Comparison of ENCODE assay signal across 20 cellular contexts in the genomic region with DNA sequence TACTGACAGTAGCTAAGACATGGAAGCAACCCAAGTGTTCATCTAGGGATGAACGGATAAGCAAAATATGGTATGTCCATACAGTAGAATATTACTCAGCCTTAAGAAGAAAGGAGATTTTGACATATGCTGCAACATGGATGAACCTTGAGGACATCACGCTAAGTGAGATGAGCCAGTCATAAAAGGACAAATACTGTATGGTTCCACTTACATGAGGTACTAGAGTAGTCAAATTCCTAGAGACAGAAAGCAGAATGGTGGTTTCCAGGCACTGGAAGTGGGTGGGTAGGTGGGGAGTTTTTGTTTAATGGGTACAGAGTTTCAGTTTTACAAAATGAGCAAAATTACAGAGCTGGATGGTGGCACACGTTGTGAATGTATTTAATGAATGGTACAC. TPM values are rescaled to one million over a fixed set of nuclear protein-coding genes. Genes with fewer than 3 reads are reported as not detected.
DNase-seq lines count a peak whose midpoint lies in the region; ATAC-seq, FAIRE-seq and TF ChIP-seq lines count a peak whose summit lies in the region.
"Had no signal": no experiment of that assay in that cellular context is flagged by ENCODE, and none has a peak within 500 bp of the region (broad histone marks: within the 10 kb centered on the region; RNA-seq: fewer than 3 reads in every experiment).

No MANE protein-coding gene starts in this region.

- H3K27ac ChIP-seq in osteoblast (ENCODE audit: low read depth, low read length) (no peak overlapping the region), HepG2 (ENCODE audit: extremely low read length, insufficient read depth, low read length) (no peak overlapping the region)
- H3K27ac ChIP-seq: 22Rv1, A549, BLaER1, HL-60 had no signal

- H3K36me3 Mint-ChIP-seq in activated CD4-positive, alpha-beta T cell treated with anti-CD3 and anti-CD28 coated beads for 36 hours (ENCODE audit: low read depth), result no peaks in the 10 kb centered on the region
- H3K36me3 Mint-ChIP-seq in activated CD4-positive, alpha-beta T cell treated with anti-CD3 and anti-CD28 coated beads, Interleukin-2, amount 10 ng/mL, durations not matched to agents 24 days and 14 days (ENCODE audit: low read depth), result no peaks in the 10 kb centered on the region
- H3K36me3 Mint-ChIP-seq in activated T-cell treated with anti-CD3 and anti-CD28 coated beads, Interleukin-2, amount 50 U/mL, for 72 hours (ENCODE audit: insufficient read depth in 2 of 2), result no peaks in the 10 kb centered on the region
- no peaks in the 10 kb centered on the region for H3K36me3 Mint-ChIP-seq in activated T-helper 17 cell treated with anti-CD3 and anti-CD28 coated beads, Interleukin-2, amount 50 U/mL, for 72 hours (ENCODE audit: low read depth)
- H3K36me3 Mint-ChIP-seq: CD14-positive monocyte; CD4-positive, alpha-beta memory T cell had no signal

- POLR2A ChIA-PET in activated CD4-positive, alpha-beta T cell treated with anti-CD3 and anti-CD28 coated beads for 36 hours (lab: Charles Lee), result no interaction called here
- POLR2A ChIA-PET in HepG2 (lab: Yijun Ruan, JAX), result no interaction called here

- BruUV-seq in HepG2 (replicated peaks; lab: Mats Ljungman, UMichigan), result no TSS peak

- peaks cover 16% of the 10 kb centered on the region for H3K27me3 Mint-ChIP-seq in activated CD4-positive, alpha-beta T cell treated with anti-CD3 and anti-CD28 coated beads for 36 hours
- H3K27me3 Mint-ChIP-seq in activated CD4-positive, alpha-beta T cell treated with anti-CD3 and anti-CD28 coated beads, Interleukin-2, amount 10 ng/mL, durations not matched to agents 24 days and 14 days, result peaks cover 9% of the 10 kb centered on the region
- H3K27me3 Mint-ChIP-seq in activated T-cell treated with anti-CD3 and anti-CD28 coated beads, Interleukin-2, amount 50 U/mL, for 72 hours (ENCODE audit: low read depth), result peaks cover 43% of the 10 kb centered on the region
- peaks cover 25% of the 10 kb centered on the region for H3K27me3 Mint-ChIP-seq in activated T-helper 17 cell treated with anti-CD3 and anti-CD28 coated beads, Interleukin-2, amount 50 U/mL, for 72 hours

- in situ Hi-C loops in HepG2 (cut with HindIII; ENCODE audit: extremely low pct_ligation_motif_present, low pct_unique_long_range_greater_than_20kb), result no loop called here

- H3K4me3 ChIP-seq in osteoblast (ENCODE audit: insufficient read depth, low read length), result no peak overlapping the region
- H3K4me3 ChIP-seq in HepG2 (replicated peaks in 1 of 3; ENCODE audit: insufficient read depth in 1 of 3, low read depth in 2 of 3, low read length in 3 of 3), result no peak overlapping the region
- H3K4me3 ChIP-seq: A549, BLaER1, GM23338 had no signal

- no peak overlapping the region for H3K9ac ChIP-seq in HepG2 (ENCODE audit: insufficient read depth, low read depth, low read length)
- H3K9ac ChIP-seq: BLaER1 had no signal

- no peak for TF ChIP-seq RAD21 in HepG2 (CRISPR knock-in tag; IDR thresholded peaks at IDR 0.05)

- no peaks in the 10 kb centered on the region for H3K36me3 ChIP-seq in osteoblast (ENCODE audit: insufficient read depth, low read length)
- H3K36me3 ChIP-seq in HepG2 (replicated peaks in 1 of 2; ENCODE audit: control insufficient read depth in 1 of 2, insufficient read depth in 2 of 2, low read length in 2 of 2), result no peaks in the 10 kb centered on the region
- H3K36me3 ChIP-seq: BLaER1 had no signal

- H3K27me3 ChIP-seq in osteoblast (ENCODE audit: insufficient read depth, low read length), result peaks cover 12% of the 10 kb centered on the region
- peaks cover 2 to 20% of the 10 kb centered on the region in 2 experiments; a peak in 4 of 5 replicates for H3K27me3 ChIP-seq in HepG2 (ENCODE audit: control insufficient read depth in 1 of 2, insufficient read depth in 2 of 2, low read length in 2 of 2)
- H3K27me3 ChIP-seq: BLaER1 had no signal

- TF ChIP-seq CTCF in osteoblast (IDR thresholded peaks at IDR 0.05; ENCODE audit: extremely low read depth, low read depth, low read length) (no peak), HepG2 (CRISPR knock-in tag; IDR thresholded peaks at IDR 0.05) (no peak)

- no peak overlapping the region for H3K27ac Mint-ChIP-seq in activated CD4-positive, alpha-beta T cell treated with anti-CD3 and anti-CD28 coated beads for 36 hours
- H3K27ac Mint-ChIP-seq in activated CD4-positive, alpha-beta T cell treated with anti-CD3 and anti-CD28 coated beads, Interleukin-2, amount 10 ng/mL, durations not matched to agents 24 days and 14 days, result no peak overlapping the region
- no peak overlapping the region for H3K27ac Mint-ChIP-seq in activated T-cell treated with anti-CD3 and anti-CD28 coated beads, Interleukin-2, amount 50 U/mL, for 72 hours
- no peak overlapping the region for H3K27ac Mint-ChIP-seq in activated T-helper 17 cell treated with anti-CD3 and anti-CD28 coated beads, Interleukin-2, amount 50 U/mL, for 72 hours
- H3K27ac Mint-ChIP-seq: CD14-positive monocyte; CD4-positive, alpha-beta memory T cell; GM23338 had no signal

- intact Hi-C loops in activated CD4-positive, alpha-beta T cell treated with anti-CD3 and anti-CD28 coated beads for 36 hours (cut with DNase I, micrococcal nuclease), result no loop called here
- intact Hi-C loops in activated CD4-positive, alpha-beta T cell treated with anti-CD3 and anti-CD28 coated beads, Interleukin-2, amount 10 ng/mL, durations not matched to agents 24 days and 14 days (cut with micrococcal nuclease), result no loop called here
- intact Hi-C loops in HepG2 (cut with micrococcal nuclease; ENCODE audit: unreplicated experiment), result no loop called here

- H3K4me1 ChIP-seq in osteoblast (ENCODE audit: insufficient read depth, low read length) (no peaks in the 10 kb centered on the region), HepG2 (ENCODE audit: insufficient read depth, low read length) (no peaks in the 10 kb centered on the region)
- H3K4me1 ChIP-seq: A549, BLaER1 had no signal

- ATAC-seq in activated CD4-positive, alpha-beta T cell treated with anti-CD3 and anti-CD28 coated beads for 36 hours, result peak; percentile 51
- peak; percentile 53 to 76 for ATAC-seq in activated T-cell treated with anti-CD3 and anti-CD28 coated beads, Interleukin-2, amount 50 U/mL, for 72 hours (replicated peaks in 1 of 2)
- ATAC-seq in activated T-helper 17 cell treated with anti-CD3 and anti-CD28 coated beads, Interleukin-2, amount 50 U/mL, for 72 hours (replicated peaks), result peak; percentile 69
- ATAC-seq in HepG2, result no peak

- no peak overlapping the region for H3K4me3 Mint-ChIP-seq in activated CD4-positive, alpha-beta T cell treated with anti-CD3 and anti-CD28 coated beads for 36 hours
- H3K4me3 Mint-ChIP-seq in activated CD4-positive, alpha-beta T cell treated with anti-CD3 and anti-CD28 coated beads, Interleukin-2, amount 10 ng/mL, durations not matched to agents 24 days and 14 days, result no peak overlapping the region
- no peak overlapping the region for H3K4me3 Mint-ChIP-seq in activated T-cell treated with anti-CD3 and anti-CD28 coated beads, Interleukin-2, amount 50 U/mL, for 72 hours
- H3K4me3 Mint-ChIP-seq in activated T-helper 17 cell treated with anti-CD3 and anti-CD28 coated beads, Interleukin-2, amount 50 U/mL, for 72 hours, result no peak overlapping the region
- H3K4me3 Mint-ChIP-seq: CD14-positive monocyte; CD4-positive, alpha-beta memory T cell; GM23338 had no signal

- H3K9me3 Mint-ChIP-seq in activated CD4-positive, alpha-beta T cell treated with anti-CD3 and anti-CD28 coated beads for 36 hours (ENCODE audit: low read depth), result no peaks in the 10 kb centered on the region
- H3K9me3 Mint-ChIP-seq in activated CD4-positive, alpha-beta T cell treated with anti-CD3 and anti-CD28 coated beads, Interleukin-2, amount 10 ng/mL, durations not matched to agents 24 days and 14 days, result no peaks in the 10 kb centered on the region
- H3K9me3 Mint-ChIP-seq in activated T-cell treated with anti-CD3 and anti-CD28 coated beads, Interleukin-2, amount 50 U/mL, for 72 hours, result no peaks in the 10 kb centered on the region
- no peaks in the 10 kb centered on the region for H3K9me3 Mint-ChIP-seq in activated T-helper 17 cell treated with anti-CD3 and anti-CD28 coated beads, Interleukin-2, amount 50 U/mL, for 72 hours
- H3K9me3 Mint-ChIP-seq: CD4-positive, alpha-beta memory T cell; GM23338 had no signal

- TF ChIP-seq POLR2A in HepG2 (IDR thresholded peaks at IDR 0.05; ENCODE audit: insufficient read depth in 1 of 2, low read depth in 2 of 2, low read length in 2 of 2), result no peak

- H4K20me1 ChIP-seq in osteoblast (ENCODE audit: insufficient read depth, low read length) (no peaks in the 10 kb centered on the region), HepG2 (ENCODE audit: insufficient read depth, low read length) (no peaks in the 10 kb centered on the region)
- H4K20me1 ChIP-seq: BLaER1 had no signal

- peaks cover 2% of the 10 kb centered on the region for H3K4me1 Mint-ChIP-seq in activated CD4-positive, alpha-beta T cell treated with anti-CD3 and anti-CD28 coated beads for 36 hours
- peaks cover 3% of the 10 kb centered on the region for H3K4me1 Mint-ChIP-seq in activated CD4-positive, alpha-beta T cell treated with anti-CD3 and anti-CD28 coated beads, Interleukin-2, amount 10 ng/mL, durations not matched to agents 24 days and 14 days
- peaks cover 25% of the 10 kb centered on the region for H3K4me1 Mint-ChIP-seq in activated T-cell treated with anti-CD3 and anti-CD28 coated beads, Interleukin-2, amount 50 U/mL, for 72 hours (ENCODE audit: low read depth)
- peaks cover 6% of the 10 kb centered on the region for H3K4me1 Mint-ChIP-seq in activated T-helper 17 cell treated with anti-CD3 and anti-CD28 coated beads, Interleukin-2, amount 50 U/mL, for 72 hours

- CTCF ChIA-PET in activated CD4-positive, alpha-beta T cell treated with anti-CD3 and anti-CD28 coated beads for 36 hours (lab: Charles Lee), result interaction anchor here (0.6 to 1.4 kb wide), 3 partner anchors 72 to 717 kb away, joined by 3 to 5 read pairs (median 3); no protein-coding TSS in a partner anchor
- CTCF ChIA-PET in HepG2 (lab: Yijun Ruan, JAX; ENCODE audit: low intra/inter-chr PET ratio, low total read pairs), result no interaction called here

- no peak for FAIRE-seq in HepG2 (lab: Jason Lieb, UNC)
- FAIRE-seq: A549, H54 had no signal

- H3K9me3 ChIP-seq in osteoblast (ENCODE audit: low read depth, low read length), result no peaks in the 10 kb centered on the region
- H3K9me3 ChIP-seq in HepG2 (ENCODE audit: low read length), result no peaks in the 10 kb centered on the region
- H3K9me3 ChIP-seq: A549 had no signal

- H3K79me2 ChIP-seq in osteoblast (ENCODE audit: insufficient read depth, low read length) (no peaks in the 10 kb centered on the region), HepG2 (ENCODE audit: insufficient read depth, low read length) (no peaks in the 10 kb centered on the region)

- TF ChIP-seq EP300 in HepG2 (IDR thresholded peaks at IDR 0.05; ENCODE audit: low read depth in 2 of 2, low read length in 2 of 2), result no peak
- no peak for TF ChIP-seq EP300 in HepG2 (CRISPR knock-in tag; IDR thresholded peaks at IDR 0.05; ENCODE audit: borderline replicate concordance)

- no peak for DNase-seq in activated CD4-positive, alpha-beta T cell treated with anti-CD3 and anti-CD28 coated beads for 36 hours
- DNase-seq in activated CD4-positive, alpha-beta T cell treated with anti-CD3 and anti-CD28 coated beads, Interleukin-2, amount 10 ng/mL, durations not matched to agents 24 days and 14 days, result no peak
- DNase-seq in activated T-cell treated with anti-CD3 and anti-CD28 coated beads, Interleukin-2, amount 50 U/mL, for 72 hours, result no peak
- no peak for DNase-seq in activated T-cell treated with anti-CD3 and anti-CD28 coated beads, Interleukin-2, amount 50 U/mL, for 1 hour
- DNase-seq in osteoblast (ENCODE audit: insufficient read length, low spot score, missing footprints) (peak; percentile 22), AG08396 (ENCODE audit: low spot score) (no peak), HepG2 (ENCODE audit: low spot score) (no peak)
- DNase-seq: DMS153, DMS79, GDM1, HCEC 1CT had no signal

- WGBS in HepG2 (ENCODE audit: low lambda C conversion rate), result 21% methylated on average over 3 of the region's 3 CpGs

- H2AFZ ChIP-seq in osteoblast (ENCODE audit: low read length), result no peak overlapping the region
- H2AFZ ChIP-seq in HepG2 (ENCODE audit: low read length), result no peak overlapping the region
- H2AFZ ChIP-seq: GM23338 had no signal

- no peak overlapping the region for H3K4me2 ChIP-seq in osteoblast (ENCODE audit: insufficient read depth, low read length)
- no peak overlapping the region for H3K4me2 ChIP-seq in HepG2 (ENCODE audit: low read depth, low read length)
- H3K4me2 ChIP-seq: A549, BLaER1, GM23338 had no signal

RNA-seq across cellular contexts. Expression of a gene that starts 18.1 kb away (rescaled TPM):
- under 1 TPM; 0.11 to 0.12 TPM for total RNA-seq in activated CD4-positive, alpha-beta T cell treated with anti-CD3 and anti-CD28 coated beads for 36 hours
- total RNA-seq in activated CD4-positive, alpha-beta T cell treated with anti-CD3 and anti-CD28 coated beads, Interleukin-2, amount 10 ng/mL, durations not matched to agents 24 days and 14 days, result 0.28 and 0.36 TPM in 2 replicates
- under 1 TPM in 1 of 2 donors, not detected in 1; 0.10 TPM for total RNA-seq in activated T-cell treated with anti-CD3 and anti-CD28 coated beads, Interleukin-2, amount 50 U/mL, for 72 hours
- not detected for total RNA-seq in activated T-helper 17 cell treated with anti-CD3 and anti-CD28 coated beads, Interleukin-2, amount 50 U/mL, for 72 hours
- total RNA-seq in osteoblast (1.1 and 1.5 TPM in 2 replicates), HepG2 (2016; rRNA removed; fragmentation: Illumina TruSeq; extraction: Trizol) (not detected in 2 replicates)
- not detected in 2 replicates for total RNA-seq in HepG2 (2016; cell fraction: cytosol; rRNA removed; fragmentation: Illumina TruSeq; extraction: Trizol; ENCODE audit: low read depth)
- not detected in 2 replicates for total RNA-seq in HepG2 (2016; cell fraction: insoluble cytoplasmic fraction; rRNA removed; fragmentation: Illumina TruSeq; extraction: Trizol)
- total RNA-seq in HepG2 (2016; cell fraction: membrane; rRNA removed; fragmentation: Illumina TruSeq; extraction: Trizol), result not detected in 2 replicates
- not detected in 2 replicates for total RNA-seq in HepG2 (2016; cell fraction: nucleus; rRNA removed; fragmentation: Illumina TruSeq; extraction: Trizol)
- not detected in 2 replicates for polyA plus RNA-seq in HepG2 (2011; rRNA removed)
- polyA plus RNA-seq in HepG2 (2011; cell fraction: cytosol; rRNA removed), result not detected in 2 replicates
- not detected in 2 replicates for polyA plus RNA-seq in HepG2 (2011; cell fraction: nucleus; rRNA removed)
- not detected in 2 replicates for polyA plus RNA-seq in HepG2 (2012)
- not detected in 2 replicates for polyA plus RNA-seq in HepG2 (2016; cell fraction: cytosol; fragmentation: Illumina TruSeq; extraction: Trizol; ENCODE audit: low read depth)
- not detected in 2 replicates for polyA plus RNA-seq in HepG2 (2016; cell fraction: insoluble cytoplasmic fraction; fragmentation: Illumina TruSeq; extraction: Trizol; ENCODE audit: low read depth)
- polyA plus RNA-seq in HepG2 (2016; cell fraction: membrane; fragmentation: Illumina TruSeq; extraction: Trizol; ENCODE audit: low read depth), result not detected in 2 replicates
- polyA plus RNA-seq in HepG2 (2016; cell fraction: nucleus; fragmentation: Illumina TruSeq; extraction: Trizol; ENCODE audit: insufficient read depth, low read depth), result not detected in 2 replicates
- polyA minus RNA-seq in HepG2 (2011; rRNA and poly(A)+ RNA removed; ENCODE audit: low replicate concordance), result not detected in 2 replicates
- not detected in 2 replicates for polyA minus RNA-seq in HepG2 (2011; cell fraction: cytosol; rRNA and poly(A)+ RNA removed)
- not detected in 2 replicates for polyA minus RNA-seq in HepG2 (2011; cell fraction: nucleus; rRNA and poly(A)+ RNA removed)
- total RNA-seq: CD4-positive, alpha-beta memory T cell had no signal
- polyA plus RNA-seq: CD14-positive monocyte; CD4-positive, alpha-beta memory T cell had no signal
